25 cellular contexts compared by ENCODE assay signal in genomic region chr10:44909910-44910309, GRCh38. TPM values are rescaled to one million over a fixed set of nuclear protein-coding genes. Genes with fewer than 3 reads are reported as not detected.
DNase-seq lines count a peak whose midpoint lies in the region; ATAC-seq, FAIRE-seq and TF ChIP-seq lines count a peak whose summit lies in the region.
"Had no signal": no experiment of that assay in that cellular context is flagged by ENCODE, and none has a peak within 500 bp of the region (broad histone marks: within the 10 kb centered on the region; RNA-seq: fewer than 3 reads in every experiment).

No MANE protein-coding gene starts in this region.

- TF ChIP-seq CTCF in kidney (IDR thresholded peaks at IDR 0.05; ENCODE audit: borderline replicate concordance, extremely low read depth, insufficient read depth) = no peak
- no peak for TF ChIP-seq CTCF in breast epithelium (IDR thresholded peaks at IDR 0.05)
- no peak for TF ChIP-seq CTCF in mammary epithelial cell (conservative IDR thresholded peaks at IDR 0.05 in 1 of 2, IDR thresholded peaks at IDR 0.05 in 1 of 2; ENCODE audit: extremely low read depth in 1 of 2, insufficient read depth in 1 of 2, low read depth in 1 of 2, low read length in 2 of 2)

- DNase-seq in OCI-M1 (lab: John Stamatoyannopoulos, UW) = peak; percentile 5
- no peak for DNase-seq in kidney
- no peak for DNase-seq in breast epithelium (ENCODE audit: low spot score in 2 of 2)
- DNase-seq in mammary epithelial cell = no peak
- DNase-seq: 8988T; ACHN; AML-193; BE2C; C1 segment of cervical spinal cord; Caco-2; CD4-positive, CD25-positive, alpha-beta regulatory T cell; CD8-positive, alpha-beta T cell; DMS 273 treated with DMSO at 0.1 percent for 48 hours; DMS79; EL; GDM1; GM23248; H7 had no signal

- H3K4me3 Mint-ChIP-seq in stimulated activated memory B cell treated with anti-CD40 and anti-IgM and Interleukin-4, amounts not matched to agents 10 μg/mL and 1 μg/mL and 100 μg/mL, for 72 hours = no peak overlapping the region
- H3K4me3 Mint-ChIP-seq: CD4-positive, CD25-positive, alpha-beta regulatory T cell; CD8-positive, alpha-beta T cell had no signal

- no peak for ATAC-seq in stimulated activated memory B cell treated with anti-CD40 and anti-IgM and Interleukin-4, amounts not matched to agents 10 μg/mL and 1 μg/mL and 100 μg/mL, for 72 hours
- ATAC-seq: A549; CD8-positive, alpha-beta T cell; GM12878; HCT116 had no signal

- H3K36me3 ChIP-seq in BLaER1 (no peaks in the 10 kb centered on the region), kidney (ENCODE audit: control insufficient read depth in 1 of 2, insufficient read depth in 2 of 2, low read length in 2 of 2) (no peaks in the 10 kb centered on the region), breast epithelium (no peaks in the 10 kb centered on the region), mammary epithelial cell (ENCODE audit: insufficient read depth, low read length) (no peaks in the 10 kb centered on the region)
- H3K36me3 ChIP-seq: BE2C had no signal

- no peak overlapping the region for H2AFZ ChIP-seq in mammary epithelial cell (ENCODE audit: low read depth, low read length)
- H2AFZ ChIP-seq: GM23248 had no signal

- H3K27ac ChIP-seq in BLaER1 (no peak overlapping the region), kidney (ENCODE audit: low read depth in 2 of 2, low read length in 2 of 2) (peak overlapping the region; percentile 91 to 94), breast epithelium (no peak overlapping the region), mammary epithelial cell (ENCODE audit: insufficient read depth, low read depth, low read length) (no peak overlapping the region)
- H3K27ac ChIP-seq: A549, GM23248 had no signal

- peaks cover 9% of the 10 kb centered on the region for H3K4me1 Mint-ChIP-seq in stimulated activated memory B cell treated with anti-CD40 and anti-IgM and Interleukin-4, amounts not matched to agents 10 μg/mL and 1 μg/mL and 100 μg/mL, for 72 hours

- intact Hi-C loops in kidney (cut with DNase I) = no loop called here
- intact Hi-C loops in breast epithelium (cut with DNase I; ENCODE audit: low total_unique reads) = no loop called here
- intact Hi-C loops in mammary epithelial cell (cut with micrococcal nuclease) = no loop called here

- CTCF ChIA-PET in mammary epithelial cell (lab: Charles Lee; ENCODE audit: low non-redundant PET) = no interaction called here

- no peak for FAIRE-seq in kidney (lab: Jason Lieb, UNC)
- FAIRE-seq: A549, GM12878, GM19239, H1 had no signal

- no TSS peak for BruUV-seq in mammary epithelial cell (replicated peaks; lab: Mats Ljungman, UMichigan)

- no peaks in the 10 kb centered on the region for H3K79me2 ChIP-seq in mammary epithelial cell (ENCODE audit: insufficient read depth, low read length)

- H3K4me3 ChIP-seq in BLaER1 (no peak overlapping the region), kidney (ENCODE audit: low read length in 2 of 2) (no peak overlapping the region), breast epithelium (no peak overlapping the region), mammary epithelial cell (replicated peaks in 1 of 3; ENCODE audit: insufficient read depth in 1 of 3, low read depth in 2 of 3, low read length in 3 of 3) (no peak overlapping the region)
- H3K4me3 ChIP-seq: A549, GM12878, GM23248 had no signal

- no peak for TF ChIP-seq POLR2A in breast epithelium (IDR thresholded peaks at IDR 0.05)

- H3K9me3 Mint-ChIP-seq in stimulated activated memory B cell treated with anti-CD40 and anti-IgM and Interleukin-4, amounts not matched to agents 10 μg/mL and 1 μg/mL and 100 μg/mL, for 72 hours = no peaks in the 10 kb centered on the region
- H3K9me3 Mint-ChIP-seq: CD4-positive, CD25-positive, alpha-beta regulatory T cell; CD8-positive, alpha-beta T cell had no signal

- no peak overlapping the region for H3K9ac ChIP-seq in BLaER1
- no peak overlapping the region for H3K9ac ChIP-seq in kidney (ENCODE audit: low read length in 2 of 2)
- no peak overlapping the region for H3K9ac ChIP-seq in mammary epithelial cell (ENCODE audit: insufficient read depth, low read length)
- H3K9ac ChIP-seq: GM23248 had no signal

- H4K20me1 ChIP-seq in BLaER1 (no peaks in the 10 kb centered on the region), mammary epithelial cell (ENCODE audit: insufficient read depth, low read length) (no peaks in the 10 kb centered on the region)

- 100% methylated on average over 1 of the region's 1 CpG for WGBS in mammary epithelial cell (ENCODE audit: low coverage, missing lambda C conversion rate)

- dilution Hi-C loops in mammary epithelial cell (cut with HindIII; ENCODE audit: low sequenced_read_pairs) = loop anchor here (5.0 kb wide), 1 partner anchor 57 kb away; no protein-coding TSS in a partner anchor

- H3K27me3 ChIP-seq in BLaER1 (no peaks in the 10 kb centered on the region), breast epithelium (no peaks in the 10 kb centered on the region), mammary epithelial cell (ENCODE audit: insufficient read depth, low read length) (peaks cover 4% of the 10 kb centered on the region)
- H3K27me3 ChIP-seq: BE2C had no signal

- in situ Hi-C loops in mammary epithelial cell (cut with MboI; ENCODE audit: low sequenced_read_pairs in 2 of 2) = no loop called here

- no peak overlapping the region for H3K27ac Mint-ChIP-seq in stimulated activated memory B cell treated with anti-CD40 and anti-IgM and Interleukin-4, amounts not matched to agents 10 μg/mL and 1 μg/mL and 100 μg/mL, for 72 hours
- H3K27ac Mint-ChIP-seq: CD4-positive, CD25-positive, alpha-beta regulatory T cell; CD8-positive, alpha-beta T cell had no signal

- peaks cover 88% of the 10 kb centered on the region for H3K4me1 ChIP-seq in BLaER1
- H3K4me1 ChIP-seq in kidney (ENCODE audit: control insufficient read depth in 1 of 2, insufficient read depth in 1 of 2, low read depth in 1 of 2, low read length in 2 of 2) = peaks cover 19 to 32% of the 10 kb centered on the region in 2 donors
- no peaks in the 10 kb centered on the region for H3K4me1 ChIP-seq in breast epithelium
- H3K4me1 ChIP-seq in mammary epithelial cell (ENCODE audit: insufficient read depth, low read length) = no peaks in the 10 kb centered on the region
- H3K4me1 ChIP-seq: A549, BE2C had no signal

- H3K36me3 Mint-ChIP-seq in stimulated activated memory B cell treated with anti-CD40 and anti-IgM and Interleukin-4, amounts not matched to agents 10 μg/mL and 1 μg/mL and 100 μg/mL, for 72 hours = no peaks in the 10 kb centered on the region
- H3K36me3 Mint-ChIP-seq: CD4-positive, CD25-positive, alpha-beta regulatory T cell; CD8-positive, alpha-beta T cell had no signal

- peaks cover 23% of the 10 kb centered on the region for H3K27me3 Mint-ChIP-seq in stimulated activated memory B cell treated with anti-CD40 and anti-IgM and Interleukin-4, amounts not matched to agents 10 μg/mL and 1 μg/mL and 100 μg/mL, for 72 hours
- H3K27me3 Mint-ChIP-seq: CD4-positive, CD25-positive, alpha-beta regulatory T cell had no signal

- peaks cover 6% of the 10 kb centered on the region; the same call in 1 of the 2 replicates for H3K9me3 ChIP-seq in BLaER1
- H3K9me3 ChIP-seq in kidney (ENCODE audit: control insufficient read depth in 1 of 2, low read length in 2 of 2) = no peaks in the 10 kb centered on the region
- no peaks in the 10 kb centered on the region for H3K9me3 ChIP-seq in breast epithelium
- no peaks in the 10 kb centered on the region for H3K9me3 ChIP-seq in mammary epithelial cell (replicated peaks; ENCODE audit: insufficient read depth, low read length)
- H3K9me3 ChIP-seq: A549, BE2C, Caco-2 had no signal

- H3K4me2 ChIP-seq in BLaER1 (peak overlapping the region; percentile 37), mammary epithelial cell (ENCODE audit: insufficient read depth, low read depth, low read length) (no peak overlapping the region)
- H3K4me2 ChIP-seq: A549 had no signal

RNA-seq across cellular contexts. Expression of gene TMEM72, which starts 1.2 kb away (rescaled TPM):
- total RNA-seq in kidney (19.3 TPM), breast epithelium (not detected), mammary epithelial cell (not detected)
- polyA plus RNA-seq in kidney (ENCODE audit: insufficient read depth, low read depth, low replicate concordance) (127 TPM), mammary epithelial cell (not detected)
- polyA minus RNA-seq in mammary epithelial cell = not detected
- total RNA-seq: Caco-2; CD4-positive, CD25-positive, alpha-beta regulatory T cell; CD8-positive, alpha-beta T cell; GM12878; GM23248; H1; H7 had no signal
- polyA plus RNA-seq: A549; CD4-positive, CD25-positive, alpha-beta regulatory T cell; GM23248; H1 had no signal

RNA-seq across cellular contexts. Expression of gene RASSF4, which starts 49.7 kb away (rescaled TPM):
- total RNA-seq in kidney (76.4 TPM), breast epithelium (100 to 1,000 TPM in 1 of 3 donors, 10 to 100 TPM in 2; 18.7 to 364 (median 41.1) TPM), mammary epithelial cell (1 to 10 TPM; 1.4 to 4.0 TPM)
- polyA plus RNA-seq in kidney (ENCODE audit: insufficient read depth, low read depth, low replicate concordance) (83.1 TPM), mammary epithelial cell (3.4 TPM)
- polyA minus RNA-seq in mammary epithelial cell = 8.9 TPM

Comparison
In these comparisons a context has a peak if more than half of its experiments do, and no peak if none do; other contexts are left out.
1. H3K27ac ChIP-seq: peak in kidney (2 of 2); none in BLaER1 (single experiment), breast epithelium (0 of 2) and mammary epithelial cell (single experiment).
2. RNA of gene TMEM72, which starts 1.2 kb away (total RNA-seq): 19.3 TPM in kidney (single experiment); not detected in breast epithelium and not detected in mammary epithelial cell; every median in the first group is over 10 times any median in the second.